Comparison of ENCODE assay signal across 1 cellular context in genomic region chr17:1716912-1717695, GRCh38.
TF ChIP-seq lines count a peak whose summit lies in the region.

No MANE protein-coding gene starts in this region.

TF ChIP-seq in K562, 482 proteins besides CTCF, POLR2A, EP300 and RAD21 (continued from another document and continues in another):
- TF ChIP-seq, protein P1, sequence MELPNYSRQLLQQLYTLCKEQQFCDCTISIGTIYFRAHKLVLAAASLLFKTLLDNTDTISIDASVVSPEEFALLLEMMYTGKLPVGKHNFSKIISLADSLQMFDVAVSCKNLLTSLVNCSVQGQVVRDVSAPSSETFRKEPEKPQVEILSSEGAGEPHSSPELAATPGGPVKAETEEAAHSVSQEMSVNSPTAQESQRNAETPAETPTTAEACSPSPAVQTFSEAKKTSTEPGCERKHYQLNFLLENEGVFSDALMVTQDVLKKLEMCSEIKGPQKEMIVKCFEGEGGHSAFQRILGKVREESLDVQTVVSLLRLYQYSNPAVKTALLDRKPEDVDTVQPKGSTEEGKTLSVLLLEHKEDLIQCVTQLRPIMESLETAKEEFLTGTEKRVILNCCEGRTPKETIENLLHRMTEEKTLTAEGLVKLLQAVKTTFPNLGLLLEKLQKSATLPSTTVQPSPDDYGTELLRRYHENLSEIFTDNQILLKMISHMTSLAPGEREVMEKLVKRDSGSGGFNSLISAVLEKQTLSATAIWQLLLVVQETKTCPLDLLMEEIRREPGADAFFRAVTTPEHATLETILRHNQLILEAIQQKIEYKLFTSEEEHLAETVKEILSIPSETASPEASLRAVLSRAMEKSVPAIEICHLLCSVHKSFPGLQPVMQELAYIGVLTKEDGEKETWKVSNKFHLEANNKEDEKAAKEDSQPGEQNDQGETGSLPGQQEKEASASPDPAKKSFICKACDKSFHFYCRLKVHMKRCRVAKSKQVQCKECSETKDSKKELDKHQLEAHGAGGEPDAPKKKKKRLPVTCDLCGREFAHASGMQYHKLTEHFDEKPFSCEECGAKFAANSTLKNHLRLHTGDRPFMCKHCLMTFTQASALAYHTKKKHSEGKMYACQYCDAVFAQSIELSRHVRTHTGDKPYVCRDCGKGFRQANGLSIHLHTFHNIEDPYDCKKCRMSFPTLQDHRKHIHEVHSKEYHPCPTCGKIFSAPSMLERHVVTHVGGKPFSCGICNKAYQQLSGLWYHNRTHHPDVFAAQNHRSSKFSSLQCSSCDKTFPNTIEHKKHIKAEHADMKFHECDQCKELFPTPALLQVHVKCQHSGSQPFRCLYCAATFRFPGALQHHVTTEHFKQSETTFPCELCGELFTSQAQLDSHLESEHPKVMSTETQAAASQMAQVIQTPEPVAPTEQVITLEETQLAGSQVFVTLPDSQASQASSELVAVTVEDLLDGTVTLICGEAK (IDR thresholded peaks at IDR 0.05) = no peak
- TF ChIP-seq, protein P1 (CRISPR knock-in tag; IDR thresholded peaks at IDR 0.05) = no peak
- TF ChIP-seq ZBTB7A (IDR thresholded peaks at IDR 0.05; ENCODE audit: borderline replicate concordance, control insufficient read depth, low read depth, low read length) (peak; percentile 69; the same call in 1 of the 2 replicates), PRMT5 (CRISPR knock-in tag; IDR thresholded peaks at IDR 0.05) (no peak), MEIS2 (IDR thresholded peaks at IDR 0.05; ENCODE audit: partially characterized antibody) (no peak), RB1 (IDR thresholded peaks at IDR 0.05; ENCODE audit: low read depth) (no peak), SMAD2 (IDR thresholded peaks at IDR 0.05; ENCODE audit: low read depth, low read length) (no peak), SAP30 (IDR thresholded peaks at IDR 0.05; ENCODE audit: borderline replicate concordance, insufficient read depth, low read depth, low read length, poor library complexity, severe bottlenecking) (peak; percentile 64), ZNF133 (CRISPR knock-in tag; IDR thresholded peaks at IDR 0.05) (no peak), ARID2 (IDR thresholded peaks at IDR 0.05) (no peak), SMARCC2 (IDR thresholded peaks at IDR 0.05; ENCODE audit: low read depth) (no peak), ATF4 (CRISPR knock-in tag; IDR thresholded peaks at IDR 0.05) (no peak), MEF2D (tag; conservative IDR thresholded peaks at IDR 0.05; ENCODE audit: low read depth) (no peak), ZBTB5 (IDR thresholded peaks at IDR 0.05) (no peak), GABPB1 (CRISPR knock-in tag; IDR thresholded peaks at IDR 0.05) (no peak), PHB (CRISPR knock-in tag; IDR thresholded peaks at IDR 0.05) (no peak), ARID3A (IDR thresholded peaks at IDR 0.05; ENCODE audit: borderline replicate concordance, low read depth, low read length) (no peak), RBM39 (optimal IDR thresholded peaks at IDR 0.05; ENCODE audit: low read depth, low read length) (no peak), ZNF830 (CRISPR knock-in tag; IDR thresholded peaks at IDR 0.05) (no peak), MLX (CRISPR knock-in tag; conservative IDR thresholded peaks at IDR 0.05) (no peak), HNRNPLL (IDR thresholded peaks at IDR 0.05; ENCODE audit: low read depth, low read length, poor library complexity, severe bottlenecking) (no peak), PCBP1 (IDR thresholded peaks at IDR 0.05; ENCODE audit: low read depth, low read length, poor library complexity, severe bottlenecking) (no peak), BHLHE40 (IDR thresholded peaks at IDR 0.05; ENCODE audit: low read length) (peak; percentile 90), PHF21A (IDR thresholded peaks at IDR 0.05; ENCODE audit: borderline replicate concordance, low read depth) (peak; percentile 34; the same call in 1 of the 2 replicates), ZNF449 (CRISPR knock-in tag; IDR thresholded peaks at IDR 0.05) (no peak), TCFL5 (CRISPR knock-in tag; conservative IDR thresholded peaks at IDR 0.05) (no peak), FOS (IDR thresholded peaks at IDR 0.05; ENCODE audit: extremely low read depth, insufficient read length) (peak; percentile 83), TBP (optimal IDR thresholded peaks at IDR 0.05; ENCODE audit: low read depth, low read length) (peak; percentile 25), SIN3B (IDR thresholded peaks at IDR 0.05; ENCODE audit: low read depth) (no peak), ZNF431 (CRISPR knock-in tag; IDR thresholded peaks at IDR 0.05) (no peak), PHB2 (IDR thresholded peaks at IDR 0.05; ENCODE audit: low read depth) (no peak)
- TF ChIP-seq, protein P2, sequence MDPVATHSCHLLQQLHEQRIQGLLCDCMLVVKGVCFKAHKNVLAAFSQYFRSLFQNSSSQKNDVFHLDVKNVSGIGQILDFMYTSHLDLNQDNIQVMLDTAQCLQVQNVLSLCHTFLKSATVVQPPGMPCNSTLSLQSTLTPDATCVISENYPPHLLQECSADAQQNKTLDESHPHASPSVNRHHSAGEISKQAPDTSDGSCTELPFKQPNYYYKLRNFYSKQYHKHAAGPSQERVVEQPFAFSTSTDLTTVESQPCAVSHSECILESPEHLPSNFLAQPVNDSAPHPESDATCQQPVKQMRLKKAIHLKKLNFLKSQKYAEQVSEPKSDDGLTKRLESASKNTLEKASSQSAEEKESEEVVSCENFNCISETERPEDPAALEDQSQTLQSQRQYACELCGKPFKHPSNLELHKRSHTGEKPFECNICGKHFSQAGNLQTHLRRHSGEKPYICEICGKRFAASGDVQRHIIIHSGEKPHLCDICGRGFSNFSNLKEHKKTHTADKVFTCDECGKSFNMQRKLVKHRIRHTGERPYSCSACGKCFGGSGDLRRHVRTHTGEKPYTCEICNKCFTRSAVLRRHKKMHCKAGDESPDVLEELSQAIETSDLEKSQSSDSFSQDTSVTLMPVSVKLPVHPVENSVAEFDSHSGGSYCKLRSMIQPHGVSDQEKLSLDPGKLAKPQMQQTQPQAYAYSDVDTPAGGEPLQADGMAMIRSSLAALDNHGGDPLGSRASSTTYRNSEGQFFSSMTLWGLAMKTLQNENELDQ (CRISPR knock-in tag; IDR thresholded peaks at IDR 0.05; ENCODE audit: borderline replicate concordance) = no peak
- TF ChIP-seq, protein P3, sequence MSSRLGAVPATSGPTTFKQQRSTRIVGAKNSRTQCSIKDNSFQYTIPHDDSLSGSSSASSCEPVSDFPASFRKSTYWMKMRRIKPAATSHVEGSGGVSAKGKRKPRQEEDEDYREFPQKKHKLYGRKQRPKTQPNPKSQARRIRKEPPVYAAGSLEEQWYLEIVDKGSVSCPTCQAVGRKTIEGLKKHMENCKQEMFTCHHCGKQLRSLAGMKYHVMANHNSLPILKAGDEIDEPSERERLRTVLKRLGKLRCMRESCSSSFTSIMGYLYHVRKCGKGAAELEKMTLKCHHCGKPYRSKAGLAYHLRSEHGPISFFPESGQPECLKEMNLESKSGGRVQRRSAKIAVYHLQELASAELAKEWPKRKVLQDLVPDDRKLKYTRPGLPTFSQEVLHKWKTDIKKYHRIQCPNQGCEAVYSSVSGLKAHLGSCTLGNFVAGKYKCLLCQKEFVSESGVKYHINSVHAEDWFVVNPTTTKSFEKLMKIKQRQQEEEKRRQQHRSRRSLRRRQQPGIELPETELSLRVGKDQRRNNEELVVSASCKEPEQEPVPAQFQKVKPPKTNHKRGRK (tag; IDR thresholded peaks at IDR 0.05) = no peak
- TF ChIP-seq, protein P4, sequence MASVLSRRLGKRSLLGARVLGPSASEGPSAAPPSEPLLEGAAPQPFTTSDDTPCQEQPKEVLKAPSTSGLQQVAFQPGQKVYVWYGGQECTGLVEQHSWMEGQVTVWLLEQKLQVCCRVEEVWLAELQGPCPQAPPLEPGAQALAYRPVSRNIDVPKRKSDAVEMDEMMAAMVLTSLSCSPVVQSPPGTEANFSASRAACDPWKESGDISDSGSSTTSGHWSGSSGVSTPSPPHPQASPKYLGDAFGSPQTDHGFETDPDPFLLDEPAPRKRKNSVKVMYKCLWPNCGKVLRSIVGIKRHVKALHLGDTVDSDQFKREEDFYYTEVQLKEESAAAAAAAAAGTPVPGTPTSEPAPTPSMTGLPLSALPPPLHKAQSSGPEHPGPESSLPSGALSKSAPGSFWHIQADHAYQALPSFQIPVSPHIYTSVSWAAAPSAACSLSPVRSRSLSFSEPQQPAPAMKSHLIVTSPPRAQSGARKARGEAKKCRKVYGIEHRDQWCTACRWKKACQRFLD (CRISPR knock-in tag; IDR thresholded peaks at IDR 0.05) = no peak
- TF ChIP-seq, protein P5, sequence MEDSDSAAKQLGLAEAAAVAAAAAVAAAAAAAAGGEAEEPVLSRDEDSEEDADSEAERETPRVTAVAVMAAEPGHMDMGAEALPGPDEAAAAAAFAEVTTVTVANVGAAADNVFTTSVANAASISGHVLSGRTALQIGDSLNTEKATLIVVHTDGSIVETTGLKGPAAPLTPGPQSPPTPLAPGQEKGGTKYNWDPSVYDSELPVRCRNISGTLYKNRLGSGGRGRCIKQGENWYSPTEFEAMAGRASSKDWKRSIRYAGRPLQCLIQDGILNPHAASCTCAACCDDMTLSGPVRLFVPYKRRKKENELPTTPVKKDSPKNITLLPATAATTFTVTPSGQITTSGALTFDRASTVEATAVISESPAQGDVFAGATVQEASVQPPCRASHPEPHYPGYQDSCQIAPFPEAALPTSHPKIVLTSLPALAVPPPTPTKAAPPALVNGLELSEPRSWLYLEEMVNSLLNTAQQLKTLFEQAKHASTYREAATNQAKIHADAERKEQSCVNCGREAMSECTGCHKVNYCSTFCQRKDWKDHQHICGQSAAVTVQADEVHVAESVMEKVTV (CRISPR knock-in tag; IDR thresholded peaks at IDR 0.05) = no peak
